In genomic region chr15:44215594-44215993, GRCh38 we compare ENCODE assay signal across 12 cellular contexts. TPM values are rescaled to one million over a fixed set of nuclear protein-coding genes. Genes with fewer than 3 reads are reported as not detected.
DNase-seq lines count a peak whose midpoint lies in the region; ATAC-seq, FAIRE-seq and TF ChIP-seq lines count a peak whose summit lies in the region.
"Had no signal": no experiment of that assay in that cellular context is flagged by ENCODE, and none has a peak within 500 bp of the region (broad histone marks: within the 10 kb centered on the region; RNA-seq: fewer than 3 reads in every experiment).

No MANE protein-coding gene starts in this region.

- peak; percentile 90 for DNase-seq in BJ (ENCODE audit: low read depth)
- peak; percentile 99 for DNase-seq in HT1080 (ENCODE audit: low read depth)
- DNase-seq in astrocyte of the spinal cord (ENCODE audit: low read depth, low spot score): peak; percentile 91
- peak; percentile 80 for DNase-seq in kidney glomerular epithelial cell (lab: John Stamatoyannopoulos, UW)
- no peak for DNase-seq in NOMO-1 treated with DMSO at 0.1 percent for 48 hours (lab: John Stamatoyannopoulos, UW; ENCODE audit: unreplicated experiment)
- no peak for DNase-seq in small intestine
- DNase-seq in activated gamma-delta T cell treated with Interleukin-2 at 50 U/mL for 16 hours: no peak
- no peak for DNase-seq in GM23338 (ENCODE audit: low spot score)
- DNase-seq: body of pancreas, DMS 273 treated with DMSO at 0.1 percent for 48 hours had no signal

- in situ Hi-C loops in astrocyte of the spinal cord (cut with HindIII; ENCODE audit: low sequenced_read_pairs): no loop called here

- no peak overlapping the region for H3K4me3 Mint-ChIP-seq in GM23338

- H2AFZ ChIP-seq in GM23338: no peak overlapping the region

- H3K4me1 ChIP-seq in small intestine (ENCODE audit: control insufficient read depth in 2 of 2, insufficient read depth in 1 of 2, low read depth in 1 of 2, low read length in 1 of 2) (no peaks in the 10 kb centered on the region), GM23338 (ENCODE audit: insufficient read depth) (peaks cover 18% of the 10 kb centered on the region; the same call in 1 of the 2 replicates)
- H3K4me1 ChIP-seq: body of pancreas had no signal

- no peak overlapping the region for H3K4me2 ChIP-seq in GM23338

- ATAC-seq in GM23338: no peak
- ATAC-seq: body of pancreas had no signal

- CTCF ChIA-PET in BJ (lab: Yijun Ruan, JAX): interaction anchor here (0.6 to 1.1 kb wide), 3 partner anchors 124 to 334 kb away, joined by 3 to 4 read pairs (median 3); no protein-coding TSS in a partner anchor

- no peak overlapping the region for H3K4me3 ChIP-seq in BJ (ENCODE audit: low read depth, low read length)
- no peak overlapping the region for H3K4me3 ChIP-seq in astrocyte of the spinal cord (ENCODE audit: low read depth, low read length)
- H3K4me3 ChIP-seq in small intestine (ENCODE audit: low read depth in 1 of 2, low read length in 2 of 2): no peak overlapping the region
- H3K4me3 ChIP-seq in GM23338: no peak overlapping the region
- H3K4me3 ChIP-seq: body of pancreas, skin epidermis had no signal

- H3K9me3 ChIP-seq in small intestine (ENCODE audit: control insufficient read depth, low read depth): no peaks in the 10 kb centered on the region
- H3K9me3 ChIP-seq: body of pancreas had no signal

- no peaks in the 10 kb centered on the region for H3K9me2 ChIP-seq in GM23338 (ENCODE audit: insufficient read depth)

- no peaks in the 10 kb centered on the region for H3K79me2 ChIP-seq in GM23338 (replicated peaks; ENCODE audit: insufficient read depth)

- H3F3A ChIP-seq in GM23338 (replicated peaks; ENCODE audit: low read depth): no peaks in the 10 kb centered on the region

- H3K36me3 Mint-ChIP-seq in GM23338 (ENCODE audit: low read depth): no peaks in the 10 kb centered on the region

- no peak overlapping the region for H3K27ac ChIP-seq in small intestine (ENCODE audit: low read depth in 1 of 2, low read length in 1 of 2)
- no peak overlapping the region for H3K27ac ChIP-seq in GM23338 (ENCODE audit: low read depth)
- H3K27ac ChIP-seq: body of pancreas, skin epidermis had no signal

- no peak overlapping the region for H3K27ac Mint-ChIP-seq in GM23338

- H3K27me3 ChIP-seq in BJ (ENCODE audit: control insufficient read depth, insufficient read depth, low read length) (no peaks in the 10 kb centered on the region), small intestine (ENCODE audit: control insufficient read depth in 2 of 2, insufficient read depth in 2 of 2, low read length in 2 of 2) (peaks cover 0 to 2% of the 10 kb centered on the region in 2 donors), GM23338 (ENCODE audit: insufficient read depth) (no peaks in the 10 kb centered on the region)
- H3K27me3 ChIP-seq: body of pancreas had no signal

- H3K27me3 Mint-ChIP-seq in GM23338 (ENCODE audit: insufficient read depth, low read depth, poor library complexity): no peaks in the 10 kb centered on the region

- TF ChIP-seq CTCF in BJ (IDR thresholded peaks at IDR 0.05; ENCODE audit: insufficient read depth, low read depth, low read length): no peak
- TF ChIP-seq CTCF in astrocyte of the spinal cord (IDR thresholded peaks at IDR 0.05; ENCODE audit: low read depth, low read length): no peak
- TF ChIP-seq CTCF in GM23338 (conservative IDR thresholded peaks at IDR 0.05; ENCODE audit: low read depth in 2 of 2): no peak

- FAIRE-seq in small intestine (lab: Jason Lieb, UNC): no peak

- H3K36me3 ChIP-seq in BJ (ENCODE audit: control insufficient read depth, insufficient read depth, low read length) (no peaks in the 10 kb centered on the region), small intestine (ENCODE audit: control insufficient read depth in 2 of 2, insufficient read depth in 2 of 2, low read length in 2 of 2) (no peaks in the 10 kb centered on the region), GM23338 (ENCODE audit: insufficient read depth) (no peaks in the 10 kb centered on the region)

- POLR2A ChIA-PET in BJ (lab: Charles Lee): no interaction called here

- no peaks in the 10 kb centered on the region for H4K20me1 ChIP-seq in GM23338 (replicated peaks; ENCODE audit: insufficient read depth)

- 60 to 75% (median 66%) methylated on average over 3 of the region's 3 CpGs for WGBS in small intestine, 3 donors

- no peaks in the 10 kb centered on the region for H3K9me3 Mint-ChIP-seq in GM23338

- peaks cover 10% of the 10 kb centered on the region; the same call in 2 of the 3 replicates for H3K4me1 Mint-ChIP-seq in GM23338

TF ChIP-seq in GM23338, 12 proteins besides CTCF, POLR2A, EP300 and RAD21 (continues in another document):
- TF ChIP-seq JUNB (IDR thresholded peaks at IDR 0.05; ENCODE audit: unreplicated experiment): no peak
- TF ChIP-seq EZH2 (IDR thresholded peaks at IDR 0.05; ENCODE audit: low read depth, unreplicated experiment): no peak
- TF ChIP-seq EZH2phosphoT487 (IDR thresholded peaks at IDR 0.05; ENCODE audit: unreplicated experiment): no peak
- no peak for TF ChIP-seq ZNF114 (CRISPR knock-in tag; IDR thresholded peaks at IDR 0.05)
- TF ChIP-seq NANOG (IDR thresholded peaks at IDR 0.05; ENCODE audit: borderline replicate concordance): no peak
- TF ChIP-seq CREB1 (CRISPR knock-in tag; IDR thresholded peaks at IDR 0.05; ENCODE audit: low read depth): no peak
- TF ChIP-seq ETS1 (IDR thresholded peaks at IDR 0.05): no peak
- TF ChIP-seq POLR2AphosphoS5 (IDR thresholded peaks at IDR 0.05; ENCODE audit: low read depth): no peak
- TF ChIP-seq, protein P1, sequence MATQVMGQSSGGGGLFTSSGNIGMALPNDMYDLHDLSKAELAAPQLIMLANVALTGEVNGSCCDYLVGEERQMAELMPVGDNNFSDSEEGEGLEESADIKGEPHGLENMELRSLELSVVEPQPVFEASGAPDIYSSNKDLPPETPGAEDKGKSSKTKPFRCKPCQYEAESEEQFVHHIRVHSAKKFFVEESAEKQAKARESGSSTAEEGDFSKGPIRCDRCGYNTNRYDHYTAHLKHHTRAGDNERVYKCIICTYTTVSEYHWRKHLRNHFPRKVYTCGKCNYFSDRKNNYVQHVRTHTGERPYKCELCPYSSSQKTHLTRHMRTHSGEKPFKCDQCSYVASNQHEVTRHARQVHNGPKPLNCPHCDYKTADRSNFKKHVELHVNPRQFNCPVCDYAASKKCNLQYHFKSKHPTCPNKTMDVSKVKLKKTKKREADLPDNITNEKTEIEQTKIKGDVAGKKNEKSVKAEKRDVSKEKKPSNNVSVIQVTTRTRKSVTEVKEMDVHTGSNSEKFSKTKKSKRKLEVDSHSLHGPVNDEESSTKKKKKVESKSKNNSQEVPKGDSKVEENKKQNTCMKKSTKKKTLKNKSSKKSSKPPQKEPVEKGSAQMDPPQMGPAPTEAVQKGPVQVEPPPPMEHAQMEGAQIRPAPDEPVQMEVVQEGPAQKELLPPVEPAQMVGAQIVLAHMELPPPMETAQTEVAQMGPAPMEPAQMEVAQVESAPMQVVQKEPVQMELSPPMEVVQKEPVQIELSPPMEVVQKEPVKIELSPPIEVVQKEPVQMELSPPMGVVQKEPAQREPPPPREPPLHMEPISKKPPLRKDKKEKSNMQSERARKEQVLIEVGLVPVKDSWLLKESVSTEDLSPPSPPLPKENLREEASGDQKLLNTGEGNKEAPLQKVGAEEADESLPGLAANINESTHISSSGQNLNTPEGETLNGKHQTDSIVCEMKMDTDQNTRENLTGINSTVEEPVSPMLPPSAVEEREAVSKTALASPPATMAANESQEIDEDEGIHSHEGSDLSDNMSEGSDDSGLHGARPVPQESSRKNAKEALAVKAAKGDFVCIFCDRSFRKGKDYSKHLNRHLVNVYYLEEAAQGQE (IDR thresholded peaks at IDR 0.05; ENCODE audit: unreplicated experiment): no peak
- no peak for TF ChIP-seq ZNF331 (CRISPR knock-in tag; IDR thresholded peaks at IDR 0.05; ENCODE audit: low read depth)
- TF ChIP-seq STAT1 (IDR thresholded peaks at IDR 0.05; ENCODE audit: unreplicated experiment): no peak

RNA-seq across cellular contexts. Expression of gene FRMD5, which starts 20.5 kb away (rescaled TPM):
- polyA plus RNA-seq in BJ (2011; rRNA removed) (0.83 and 0.96 TPM in 2 replicates), small intestine (1 to 10 TPM in 1 of 3 donors, under 1 TPM in 1, not detected in 1; 0.81 to 1.1 TPM), GM23338 (2016; fragmentation: Nextera tagmentation; extraction: Ambion mirVana) (4.4 and 5.9 TPM in 2 replicates)
- 1.4 and 1.9 TPM in 2 replicates for polyA minus RNA-seq in BJ (2011; rRNA and poly(A)+ RNA removed)
- 24.7 and 28.1 TPM in 2 replicates for total RNA-seq in HT1080 (2014; rRNA removed; shearing (Covaris generic))
- 18.1 and 19.4 TPM in 2 replicates for polyA plus RNA-seq in HT1080 (2015; cell fraction: cytosol; rRNA removed)
- 32.1 and 33.2 TPM in 2 replicates for polyA plus RNA-seq in HT1080 (2015; cell fraction: nucleus; rRNA removed)
- total RNA-seq in GM23338 (2014; rRNA removed; shearing (Covaris generic)): 10.1 and 17.3 TPM in 2 replicates
- total RNA-seq: mononuclear cell had no signal

Comparison
In these comparisons a context has a peak if more than half of its experiments do, and no peak if none do; other contexts are left out.
1. DNase-seq: peak in BJ (single experiment), HT1080 (single experiment), astrocyte of the spinal cord (single experiment) and kidney glomerular epithelial cell (single experiment); none in NOMO-1 treated with DMSO at 0.1 percent for 48 hours (single experiment), small intestine (single experiment), activated gamma-delta T cell treated with Interleukin-2 at 50 U/mL for 16 hours (single experiment) and GM23338 (single experiment).